Comparison of ENCODE assay signal across 34 cellular contexts in genomic region chr6:35476004-35476403, GRCh38. TPM values are rescaled to one million over a fixed set of nuclear protein-coding genes. Genes with fewer than 3 reads are reported as not detected.
A peak's percentile ranks its signal among the peaks of the same experiment; 100 is the strongest.
DNase-seq lines count a peak whose midpoint lies in the region; ATAC-seq, FAIRE-seq and TF ChIP-seq lines count a peak whose summit lies in the region.
"Had no signal": no experiment of that assay in that cellular context is flagged by ENCODE, and none has a peak within 500 bp of the region (broad histone marks: within the 10 kb centered on the region; RNA-seq: fewer than 3 reads in every experiment).

No MANE protein-coding gene starts in this region.

- H3K4me1 ChIP-seq in K562 (replicated peaks in 1 of 2; ENCODE audit: control insufficient read depth in 2 of 2, insufficient read depth in 2 of 2, low read length in 2 of 2): peaks cover 11 to 31% of the 10 kb centered on the region in 2 experiments; a peak in 4 of 5 replicates

- CTCF ChIA-PET in Calu3 (lab: Charles Lee) (no interaction called here), K562 (lab: Yijun Ruan, JAX; ENCODE audit: low intra/inter-chr PET ratio) (no interaction called here)

- H3K27me3 Mint-ChIP-seq in Calu3 (ENCODE audit: unreplicated experiment) (no peaks in the 10 kb centered on the region), neural crest cell (ENCODE audit: low read depth) (peaks cover 9% of the 10 kb centered on the region)
- H3K27me3 Mint-ChIP-seq: activated CD4-positive, alpha-beta T cell treated with anti-CD3 and anti-CD28 coated beads, Interleukin-2, amount 10 ng/mL, durations not matched to agents 24 days and 14 days; activated naive CD8-positive, alpha-beta T cell treated with anti-CD3 and anti-CD28 coated beads, Interleukin-2, amount 50 U/mL, for 24 hours; T-cell had no signal

- BruUV-seq in Calu3 (replicated peaks; lab: Mats Ljungman, UMichigan) (no TSS peak), K562 (replicated peaks; lab: Mats Ljungman, UMichigan) (no TSS peak)

- no peak overlapping the region for H3K27ac ChIP-seq in K562 (ENCODE audit: extremely low read depth, low read depth, low read length)
- H3K27ac ChIP-seq: cardiac muscle cell, epithelial cell of prostate, HL-60, right atrium auricular region, upper lobe of left lung had no signal

- H3K36me3 Mint-ChIP-seq in Calu3 (ENCODE audit: insufficient read depth, unreplicated experiment) (peaks cover 71% of the 10 kb centered on the region), neural crest cell (ENCODE audit: low read depth) (peaks cover 5% of the 10 kb centered on the region)

- H3K9me3 ChIP-seq in K562 (replicated peaks; ENCODE audit: control insufficient read depth, insufficient read depth, low read depth, low read length): no peaks in the 10 kb centered on the region
- H3K9me3 ChIP-seq: HAP-1, right atrium auricular region, upper lobe of left lung had no signal

- no peak overlapping the region for H3K4me3 Mint-ChIP-seq in Calu3 (ENCODE audit: low read depth, unreplicated experiment)
- H3K4me3 Mint-ChIP-seq in neural crest cell: peak overlapping the region; percentile 79
- H3K4me3 Mint-ChIP-seq: activated CD4-positive, alpha-beta T cell treated with anti-CD3 and anti-CD28 coated beads, Interleukin-2, amount 10 ng/mL, durations not matched to agents 24 days and 14 days; activated naive CD8-positive, alpha-beta T cell treated with anti-CD3 and anti-CD28 coated beads, Interleukin-2, amount 50 U/mL, for 24 hours; T-cell; WTC11 had no signal

- ATAC-seq in K562: no peak
- ATAC-seq in HG03432 (IDR thresholded peaks at IDR 0.05; ENCODE audit: unreplicated experiment): no peak
- ATAC-seq: activated naive CD8-positive, alpha-beta T cell treated with anti-CD3 and anti-CD28 coated beads, Interleukin-2, amount 50 U/mL, for 24 hours; left cardiac atrium; WTC11 had no signal

- H3K27me3 ChIP-seq in K562 (ENCODE audit: control insufficient read depth in 2 of 2, insufficient read depth in 2 of 2, low read length in 2 of 2): no peaks in the 10 kb centered on the region
- H3K27me3 ChIP-seq: cardiac muscle cell, right atrium auricular region, upper lobe of left lung had no signal

- no peak for DNase-seq in Calu3
- DNase-seq in GM13977 (ENCODE audit: low spot score): peak; percentile 19
- peak in 2 of 4 experiments; percentile 58 to 64 for DNase-seq in K562 (ENCODE audit: extremely low read depth in 1 of 4, low spot score in 3 of 4)
- no peak for DNase-seq in neural crest cell (ENCODE audit: low read depth, low spot score)
- no peak for DNase-seq in GM13976 (ENCODE audit: low spot score)
- no peak for DNase-seq in NCI-H446 treated with DMSO at 0.1 percent for 48 hours (lab: John Stamatoyannopoulos, UW)
- DNase-seq: activated CD4-positive, alpha-beta T cell treated with anti-CD3 and anti-CD28 coated beads, Interleukin-2, amount 10 ng/mL, durations not matched to agents 24 days and 14 days; activated CD8-positive, alpha-beta memory T cell treated with anti-CD3 and anti-CD28 coated beads for 24 hours; activated gamma-delta T cell treated with Interleukin-2 at 50 U/mL for 16 hours; activated naive CD8-positive, alpha-beta T cell treated with anti-CD3 and anti-CD28 coated beads, Interleukin-2, amount 50 U/mL, for 24 hours; hypothalamus; left cardiac atrium; NCI-H146; NCI-H446; RPMI8226; stimulated activated CD4-positive, alpha-beta T cell treated with anti-CD3 and anti-CD28 coated beads, Interleukin-1b, Interleukin-23, amount 100 ng/mL, for 48 hours; T-cell; upper lobe of left lung had no signal

- no peak for TF ChIP-seq RAD21 in K562 (CRISPR knock-in tag; conservative IDR thresholded peaks at IDR 0.05 in 1 of 2, IDR thresholded peaks at IDR 0.05 in 1 of 2)

- no peak for TF ChIP-seq EP300 in K562 (IDR thresholded peaks at IDR 0.05; ENCODE audit: low read length)

- 60% methylated on average over 14 of the region's 14 CpGs for WGBS in K562 (ENCODE audit: insufficient coverage, low coverage, missing lambda C conversion rate)

- no peak for TF ChIP-seq POLR2A in K562 (conservative IDR thresholded peaks at IDR 0.05)

- POLR2A ChIA-PET in K562 (lab: Yijun Ruan, JAX): interaction anchor here (0.5 to 7.3 kb wide), 4 partner anchors 21 to 179 kb away, joined by 3 to 50 read pairs (median 3); partner anchors contain the start of gene TEAD3

- H3K4me2 ChIP-seq in K562 (ENCODE audit: insufficient read depth, low read length): no peak overlapping the region
- H3K4me2 ChIP-seq: smooth muscle cell had no signal

- H3K9me3 Mint-ChIP-seq in Calu3 (ENCODE audit: low read depth, unreplicated experiment): no peaks in the 10 kb centered on the region
- no peaks in the 10 kb centered on the region for H3K9me3 Mint-ChIP-seq in neural crest cell
- H3K9me3 Mint-ChIP-seq: activated CD4-positive, alpha-beta T cell treated with anti-CD3 and anti-CD28 coated beads, Interleukin-2, amount 10 ng/mL, durations not matched to agents 24 days and 14 days; activated naive CD8-positive, alpha-beta T cell treated with anti-CD3 and anti-CD28 coated beads, Interleukin-2, amount 50 U/mL, for 24 hours; T-cell; WTC11 had no signal

- peak overlapping the region; percentile 7 for H3K27ac Mint-ChIP-seq in Calu3 (ENCODE audit: unreplicated experiment)
- H3K27ac Mint-ChIP-seq in neural crest cell (ENCODE audit: unreplicated experiment): no peak overlapping the region
- H3K27ac Mint-ChIP-seq: activated CD4-positive, alpha-beta T cell treated with anti-CD3 and anti-CD28 coated beads, Interleukin-2, amount 10 ng/mL, durations not matched to agents 24 days and 14 days; activated naive CD8-positive, alpha-beta T cell treated with anti-CD3 and anti-CD28 coated beads, Interleukin-2, amount 50 U/mL, for 24 hours; WTC11 had no signal

- intact Hi-C loops in Calu3 (cut with micrococcal nuclease; ENCODE audit: unreplicated experiment) (no loop called here), K562 (cut with micrococcal nuclease) (no loop called here)

- no peak overlapping the region for H2AFZ ChIP-seq in K562 (ENCODE audit: low read depth, low read length)

- in situ Hi-C loops in GM13977 (cut with MboI; ENCODE audit: low pct_unique_long_range_greater_than_20kb, low sequenced_read_pairs, unreplicated experiment) (no loop called here), K562 (cut with MboI) (no loop called here), GM13976 (cut with MboI; ENCODE audit: low sequenced_read_pairs, unreplicated experiment) (no loop called here)

- peaks cover 9% of the 10 kb centered on the region for H3K4me1 Mint-ChIP-seq in Calu3 (ENCODE audit: low read depth, unreplicated experiment)
- peaks cover 35% of the 10 kb centered on the region for H3K4me1 Mint-ChIP-seq in neural crest cell

- H3K9me1 ChIP-seq in K562 (ENCODE audit: control insufficient read depth, insufficient read depth, low read length): no peaks in the 10 kb centered on the region

- no peak overlapping the region for H3K9ac ChIP-seq in K562 (ENCODE audit: insufficient read depth in 1 of 2, low read depth in 2 of 2, low read length in 2 of 2)

- peaks cover 15% of the 10 kb centered on the region for H3K79me2 ChIP-seq in K562 (ENCODE audit: control insufficient read depth, insufficient read depth, low read length)

- no peak for TF ChIP-seq CTCF in Calu3 (IDR thresholded peaks at IDR 0.05; ENCODE audit: unreplicated experiment)
- TF ChIP-seq CTCF in GM13977 (IDR thresholded peaks at IDR 0.05; ENCODE audit: extremely low read depth, insufficient read depth, missing control alignments): no peak
- no peak for TF ChIP-seq CTCF in K562 (IDR thresholded peaks at IDR 0.05 in 2 of 3, conservative IDR thresholded peaks at IDR 0.05 in 1 of 3; ENCODE audit: insufficient read depth in 2 of 3, low read depth in 1 of 3, low read length in 3 of 3)
- no peak for TF ChIP-seq CTCF in neural crest cell (conservative IDR thresholded peaks at IDR 0.05)
- TF ChIP-seq CTCF in GM13976 (IDR thresholded peaks at IDR 0.05; ENCODE audit: borderline replicate concordance, control extremely low read depth, extremely low read depth, insufficient read depth, missing control alignments): no peak

- no peak for FAIRE-seq in K562 (lab: Jason Lieb, UNC)
- FAIRE-seq: astrocyte, colon had no signal

- H3K4me3 ChIP-seq in K562: no peak overlapping the region
- H3K4me3 ChIP-seq: cardiac muscle cell, HAP-1, right atrium auricular region, smooth muscle cell, upper lobe of left lung had no signal

- peaks cover 29% of the 10 kb centered on the region for H3K36me3 ChIP-seq in K562 (ENCODE audit: control insufficient read depth, insufficient read depth, low read length)

- H4K20me1 ChIP-seq in K562 (replicated peaks; ENCODE audit: control insufficient read depth, insufficient read depth, low read length): peaks cover 16% of the 10 kb centered on the region

RNA-seq across cellular contexts. Expression of gene RPL10A, which starts 7.8 kb away (rescaled TPM):
- total RNA-seq in Calu3 (2022) (789 and 828 TPM in 2 replicates), K562 (2014; rRNA removed) (2,223 and 2,318 TPM in 2 replicates), K562 (2014; rRNA removed; fragmentation: Illumina TruSeq; extraction: Trizol) (1,978 and 2,020 TPM in 2 replicates), K562 (2015; rRNA removed; fragmentation: Illumina TruSeq; extraction: Trizol) (1,939 and 1,940 TPM in 2 replicates), K562 (2021) (1,856 and 1,978 TPM in 2 replicates), neural crest cell (1,717 and 1,733 TPM in 2 replicates)
- 362 and 601 TPM in 2 replicates for total RNA-seq in K562 (2011; cell fraction: chromatin; rRNA removed; ENCODE audit: low replicate concordance)
- 935 and 968 TPM in 2 replicates for total RNA-seq in K562 (2011; cell fraction: nucleolus; rRNA removed)
- 800 and 1,320 TPM in 2 replicates for total RNA-seq in K562 (2011; cell fraction: nucleoplasm; rRNA removed)
- polyA plus RNA-seq in K562 (2011; rRNA removed) (3,124 and 3,130 TPM in 2 replicates), K562 (2014; fragmentation: Illumina TruSeq; extraction: Trizol) (2,585 and 3,193 TPM in 2 replicates), K562 (2014; fragmentation: Nextera tagmentation; extraction: Ambion mirVana) (1,000 to 10,000 TPM; 1,589 to 2,116 TPM), K562 (2014; rRNA removed) (2,844 and 3,237 TPM in 2 replicates)
- polyA plus RNA-seq in K562 (2011; cell fraction: cytosol; rRNA removed): 2,866 and 3,308 TPM in 2 replicates
- 2,021 and 2,231 TPM in 2 replicates for polyA plus RNA-seq in K562 (2011; cell fraction: nucleus; rRNA removed)
- polyA plus RNA-seq in K562 (2012): 2,102 and 3,298 TPM in 2 replicates
- polyA minus RNA-seq in K562 (2011; rRNA and poly(A)+ RNA removed): 1,756 and 1,900 TPM in 2 replicates
- 874 and 913 TPM in 2 replicates for polyA minus RNA-seq in K562 (2011; cell fraction: cytosol; rRNA and poly(A)+ RNA removed)
- 342 and 506 TPM in 2 replicates for polyA minus RNA-seq in K562 (2011; cell fraction: nucleus; rRNA and poly(A)+ RNA removed)

RNA-seq across cellular contexts. Expression of gene TEAD3, which starts 20.9 kb away (rescaled TPM):
- total RNA-seq in Calu3 (2022) (27.3 and 28.3 TPM in 2 replicates), K562 (2014; rRNA removed) (4.9 and 5.8 TPM in 2 replicates), K562 (2014; rRNA removed; fragmentation: Illumina TruSeq; extraction: Trizol) (2.4 and 3.1 TPM in 2 replicates), K562 (2015; rRNA removed; fragmentation: Illumina TruSeq; extraction: Trizol) (3.0 and 3.3 TPM in 2 replicates), K562 (2021) (12.6 and 13.2 TPM in 2 replicates), neural crest cell (18.0 and 19.2 TPM in 2 replicates)
- 5.1 and 14.6 TPM in 2 replicates for total RNA-seq in K562 (2011; cell fraction: chromatin; rRNA removed; ENCODE audit: low replicate concordance)
- total RNA-seq in K562 (2011; cell fraction: nucleolus; rRNA removed): 7.1 and 9.2 TPM in 2 replicates
- total RNA-seq in K562 (2011; cell fraction: nucleoplasm; rRNA removed): 7.1 and 8.4 TPM in 2 replicates
- polyA plus RNA-seq in K562 (2011; rRNA removed) (3.3 and 7.0 TPM in 2 replicates), K562 (2014; fragmentation: Illumina TruSeq; extraction: Trizol) (11.1 and 13.6 TPM in 2 replicates), K562 (2014; fragmentation: Nextera tagmentation; extraction: Ambion mirVana) (under 1 TPM; 0.63 to 0.92 TPM), K562 (2014; rRNA removed) (6.7 and 8.2 TPM in 2 replicates)
- 5.2 and 5.3 TPM in 2 replicates for polyA plus RNA-seq in K562 (2011; cell fraction: cytosol; rRNA removed)
- 13.9 and 18.4 TPM in 2 replicates for polyA plus RNA-seq in K562 (2011; cell fraction: nucleus; rRNA removed)
- polyA plus RNA-seq in K562 (2012): 7.7 and 10.0 TPM in 2 replicates
- polyA minus RNA-seq in K562 (2011; rRNA and poly(A)+ RNA removed): 1.9 TPM in 2 replicates
- polyA minus RNA-seq in K562 (2011; cell fraction: cytosol; rRNA and poly(A)+ RNA removed): 1.7 and 4.2 TPM in 2 replicates
- 2.4 and 3.2 TPM in 2 replicates for polyA minus RNA-seq in K562 (2011; cell fraction: nucleus; rRNA and poly(A)+ RNA removed)

RNA-seq across cellular contexts. Expression of gene FANCE, which starts 23.9 kb away (rescaled TPM):
- total RNA-seq in Calu3 (2022) (10.4 and 10.9 TPM in 2 replicates), K562 (2014; rRNA removed) (26.7 and 30.2 TPM in 2 replicates), K562 (2014; rRNA removed; fragmentation: Illumina TruSeq; extraction: Trizol) (16.1 and 16.8 TPM in 2 replicates), K562 (2015; rRNA removed; fragmentation: Illumina TruSeq; extraction: Trizol) (14.5 and 14.8 TPM in 2 replicates), K562 (2021) (23.7 and 26.1 TPM in 2 replicates), neural crest cell (18.8 and 20.4 TPM in 2 replicates)
- 16.1 and 26.5 TPM in 2 replicates for total RNA-seq in K562 (2011; cell fraction: chromatin; rRNA removed; ENCODE audit: low replicate concordance)
- 19.5 and 21.1 TPM in 2 replicates for total RNA-seq in K562 (2011; cell fraction: nucleolus; rRNA removed)
- 16.1 and 16.4 TPM in 2 replicates for total RNA-seq in K562 (2011; cell fraction: nucleoplasm; rRNA removed)
- polyA plus RNA-seq in K562 (2011; rRNA removed) (17.0 and 20.4 TPM in 2 replicates), K562 (2014; fragmentation: Illumina TruSeq; extraction: Trizol) (17.3 and 18.3 TPM in 2 replicates), K562 (2014; fragmentation: Nextera tagmentation; extraction: Ambion mirVana) (1 to 10 TPM; 5.7 to 5.9 TPM), K562 (2014; rRNA removed) (17.2 and 20.4 TPM in 2 replicates)
- polyA plus RNA-seq in K562 (2011; cell fraction: cytosol; rRNA removed): 19.3 and 22.3 TPM in 2 replicates
- 18.2 and 22.0 TPM in 2 replicates for polyA plus RNA-seq in K562 (2011; cell fraction: nucleus; rRNA removed)
- polyA plus RNA-seq in K562 (2012): 13.1 and 18.0 TPM in 2 replicates
- polyA minus RNA-seq in K562 (2011; rRNA and poly(A)+ RNA removed): 14.5 and 16.4 TPM in 2 replicates
- 12.4 and 15.0 TPM in 2 replicates for polyA minus RNA-seq in K562 (2011; cell fraction: cytosol; rRNA and poly(A)+ RNA removed)
- polyA minus RNA-seq in K562 (2011; cell fraction: nucleus; rRNA and poly(A)+ RNA removed): 4.8 and 6.6 TPM in 2 replicates

RNA-seq across cellular contexts. Expression of gene TULP1, which starts 36.7 kb away (rescaled TPM):
- total RNA-seq in Calu3 (2022): not detected in 2 replicates
- not detected in 2 replicates for total RNA-seq in K562 (2011; cell fraction: chromatin; rRNA removed; ENCODE audit: low replicate concordance)
- not detected in 2 replicates for total RNA-seq in K562 (2011; cell fraction: nucleolus; rRNA removed)
- not detected in 2 replicates for total RNA-seq in K562 (2011; cell fraction: nucleoplasm; rRNA removed)
- total RNA-seq in K562 (2014; rRNA removed): 0.16 TPM in 1 of 2 replicates, not detected in the other
- not detected in 2 replicates for total RNA-seq in K562 (2014; rRNA removed; fragmentation: Illumina TruSeq; extraction: Trizol)
- total RNA-seq in K562 (2015; rRNA removed; fragmentation: Illumina TruSeq; extraction: Trizol): not detected in 2 replicates
- 0.09 TPM in 2 replicates for total RNA-seq in K562 (2021)
- polyA plus RNA-seq in K562 (2011; rRNA removed): 0.05 TPM in 1 of 2 replicates, not detected in the other
- polyA plus RNA-seq in K562 (2011; cell fraction: cytosol; rRNA removed): 0.07 TPM in 1 of 2 replicates, not detected in the other
- 0.06 and 0.09 TPM in 2 replicates for polyA plus RNA-seq in K562 (2011; cell fraction: nucleus; rRNA removed)
- 0.06 and 0.17 TPM in 2 replicates for polyA plus RNA-seq in K562 (2012)
- 0.10 TPM in 1 of 2 replicates, not detected in the other for polyA plus RNA-seq in K562 (2014; fragmentation: Illumina TruSeq; extraction: Trizol)
- under 1 TPM in 1 of 2 experiments, not detected in 1; 0.06 TPM for polyA plus RNA-seq in K562 (2014; fragmentation: Nextera tagmentation; extraction: Ambion mirVana)
- polyA plus RNA-seq in K562 (2014; rRNA removed): 0.17 TPM in 1 of 2 replicates, not detected in the other
- not detected in 2 replicates for polyA minus RNA-seq in K562 (2011; rRNA and poly(A)+ RNA removed)
- polyA minus RNA-seq in K562 (2011; cell fraction: cytosol; rRNA and poly(A)+ RNA removed): not detected in 2 replicates
- 0.11 TPM in 1 of 2 replicates, not detected in the other for polyA minus RNA-seq in K562 (2011; cell fraction: nucleus; rRNA and poly(A)+ RNA removed)
- total RNA-seq in neural crest cell: not detected in 2 replicates
- total RNA-seq: activated CD4-positive, alpha-beta T cell treated with anti-CD3 and anti-CD28 coated beads, Interleukin-2, amount 10 ng/mL, durations not matched to agents 24 days and 14 days; astrocyte; glomerular endothelial cell; lung microvascular endothelial cell; right atrium auricular region; subcutaneous adipose tissue; T-cell; upper lobe of left lung had no signal
- polyA plus RNA-seq: AG04450, BJ, neural cell had no signal
